In genomic region chr1:87922885-87923284, GRCh38 we compare ENCODE assay signal across 7 cellular contexts.
"Had no signal": no experiment of that assay in that cellular context is flagged by ENCODE, and none has a peak within 500 bp of the region (broad histone marks: within the 10 kb centered on the region; RNA-seq: fewer than 3 reads in every experiment).

No MANE protein-coding gene starts in this region.

- ATAC-seq: GM12878 had no signal

- DNase-seq: GDM1, GF-D8 had no signal

- FAIRE-seq: GM12878, GM12891, GM12892, GM18507, GM19239 had no signal

- H3K4me3 ChIP-seq: GM12878 had no signal
